Comparison of ENCODE assay signal across 13 cellular contexts in genomic region chr5:107808671-107809137, GRCh38.
DNase-seq lines count a peak whose midpoint lies in the region; ATAC-seq, FAIRE-seq and TF ChIP-seq lines count a peak whose summit lies in the region.
"Had no signal": no experiment of that assay in that cellular context is flagged by ENCODE, and none has a peak within 500 bp of the region (broad histone marks: within the 10 kb centered on the region; RNA-seq: fewer than 3 reads in every experiment).

No MANE protein-coding gene starts in this region.

- H3K36me3 ChIP-seq in HCT116 (ENCODE audit: control insufficient read depth in 1 of 2, insufficient read depth in 2 of 2, low read length in 2 of 2) (no peaks in the 10 kb centered on the region), endodermal cell (ENCODE audit: control insufficient read depth, insufficient read depth, low read length) (no peaks in the 10 kb centered on the region), pancreas (no peaks in the 10 kb centered on the region)
- H3K36me3 ChIP-seq: left lung had no signal

- FAIRE-seq in pancreas (lab: Jason Lieb, UNC): no peak
- FAIRE-seq: HTR-8/SVneo had no signal

- POLR2A ChIA-PET in HCT116 (lab: Charles Lee): no interaction called here

- H3K9me2 ChIP-seq in HCT116 (ENCODE audit: insufficient read depth): no peaks in the 10 kb centered on the region
- H3K9me2 ChIP-seq: SK-N-SH had no signal

- no peak for DNase-seq in HCT116 (ENCODE audit: low read depth, low spot score)
- peak; percentile 95 for DNase-seq in NCI-H2107 treated with DMSO at 0.1 percent for 48 hours (lab: John Stamatoyannopoulos, UW; ENCODE audit: unreplicated experiment)
- peak; percentile 98 for DNase-seq in endodermal cell
- DNase-seq in pancreas: peak in 2 of 6 donors; percentile 14 to 42
- no peak for DNase-seq in NCI-H446 (lab: John Stamatoyannopoulos, UW)
- DNase-seq in activated CD4-positive, alpha-beta T cell treated with anti-CD3 and anti-CD28 coated beads for 1 hour: no peak
- DNase-seq: caudate nucleus; SK-N-SH; stimulated activated naive B cell treated with anti-CD40 and anti-IgM and Interleukin-4, amounts not matched to agents 10 μg/mL and 1 μg/mL and 100 μg/mL, for 72 hours had no signal

- H3K9ac ChIP-seq in HCT116 (ENCODE audit: low read length) (no peak overlapping the region), endodermal cell (ENCODE audit: extremely low read depth, low read length, poor library complexity, severe bottlenecking) (peak overlapping the region; percentile 52)
- H3K9ac ChIP-seq: SK-N-SH had no signal

- no peak overlapping the region for H2AFZ ChIP-seq in HCT116 (ENCODE audit: low read depth, low read length, poor library complexity, severe bottlenecking)

- peaks cover 39% of the 10 kb centered on the region for H3K4me1 Mint-ChIP-seq in endodermal cell
- H3K4me1 Mint-ChIP-seq: stimulated activated naive B cell treated with anti-CD40 and anti-IgM and Interleukin-4, amounts not matched to agents 10 μg/mL and 1 μg/mL and 100 μg/mL, for 72 hours had no signal

- no peak overlapping the region for H3K4me3 ChIP-seq in HCT116 (replicated peaks in 1 of 2; ENCODE audit: low read depth in 1 of 2, low read length in 2 of 2)
- H3K4me3 ChIP-seq in endodermal cell (ENCODE audit: low read length): peak overlapping the region; percentile 33
- no peak overlapping the region for H3K4me3 ChIP-seq in pancreas
- H3K4me3 ChIP-seq: left lung had no signal

- intact Hi-C loops in HCT116 (cut with micrococcal nuclease): no loop called here
- intact Hi-C loops in pancreas (cut with DNase I): no loop called here

- RAD21 ChIA-PET in HCT116 (lab: Charles Lee; ENCODE audit: low non-redundant PET in 1 of 2, low total read pairs in 2 of 2, uncharacterized antibody in 2 of 2, unreplicated experiment in 2 of 2): no interaction called here

- peaks cover 8 to 18% of the 10 kb centered on the region in 2 experiments; a peak in 3 of 4 replicates for H3K4me1 ChIP-seq in HCT116 (ENCODE audit: control insufficient read depth in 1 of 2, insufficient read depth in 2 of 2, low read length in 2 of 2)
- peaks cover 23% of the 10 kb centered on the region for H3K4me1 ChIP-seq in endodermal cell (ENCODE audit: control insufficient read depth, insufficient read depth, low read length)
- H3K4me1 ChIP-seq in pancreas: no peaks in the 10 kb centered on the region
- H3K4me1 ChIP-seq: left lung had no signal

- no peak overlapping the region for H3K27ac ChIP-seq in HCT116 (ENCODE audit: low read depth, low read length)
- no peak overlapping the region for H3K27ac ChIP-seq in endodermal cell (ENCODE audit: low read depth, low read length)
- H3K27ac ChIP-seq in pancreas: no peak overlapping the region
- H3K27ac ChIP-seq: left lung had no signal

- H3K27me3 Mint-ChIP-seq in endodermal cell (ENCODE audit: insufficient read depth): no peaks in the 10 kb centered on the region
- H3K27me3 Mint-ChIP-seq: stimulated activated naive B cell treated with anti-CD40 and anti-IgM and Interleukin-4, amounts not matched to agents 10 μg/mL and 1 μg/mL and 100 μg/mL, for 72 hours had no signal

- H4K20me1 ChIP-seq in HCT116 (ENCODE audit: insufficient read depth): no peaks in the 10 kb centered on the region

- H3K9me3 Mint-ChIP-seq in endodermal cell: no peaks in the 10 kb centered on the region
- H3K9me3 Mint-ChIP-seq: stimulated activated naive B cell treated with anti-CD40 and anti-IgM and Interleukin-4, amounts not matched to agents 10 μg/mL and 1 μg/mL and 100 μg/mL, for 72 hours had no signal

- H3K27me3 ChIP-seq in HCT116 (ENCODE audit: insufficient read depth, low read length) (no peaks in the 10 kb centered on the region), endodermal cell (ENCODE audit: control insufficient read depth, insufficient read depth, low read length, poor library complexity, severe bottlenecking) (no peaks in the 10 kb centered on the region), pancreas (no peaks in the 10 kb centered on the region)
- H3K27me3 ChIP-seq: left lung had no signal

- peak; percentile 43; the same call in 1 of the 2 replicates for ATAC-seq in HCT116
- ATAC-seq in pancreas: peak in 3 of 4 donors; percentile 46 to 90 (median 82)
- no peak for ATAC-seq in GM21717 (IDR thresholded peaks at IDR 0.05; ENCODE audit: unreplicated experiment)
- ATAC-seq in GM19455 (IDR thresholded peaks at IDR 0.05; ENCODE audit: unreplicated experiment): no peak
- ATAC-seq: left lung; stimulated activated naive B cell treated with anti-CD40 and anti-IgM and Interleukin-4, amounts not matched to agents 10 μg/mL and 1 μg/mL and 100 μg/mL, for 72 hours had no signal

- TF ChIP-seq RAD21 in HCT116 (IDR thresholded peaks at IDR 0.05; ENCODE audit: low read depth): no peak

- no peaks in the 10 kb centered on the region for H3K79me2 ChIP-seq in HCT116 (ENCODE audit: insufficient read depth, low read length)

- no TSS peak for BruUV-seq in HCT116 (replicated peaks; lab: Mats Ljungman, UMichigan)

- H3K36me3 Mint-ChIP-seq in endodermal cell (ENCODE audit: low read depth): no peaks in the 10 kb centered on the region
- H3K36me3 Mint-ChIP-seq: stimulated activated naive B cell treated with anti-CD40 and anti-IgM and Interleukin-4, amounts not matched to agents 10 μg/mL and 1 μg/mL and 100 μg/mL, for 72 hours had no signal

- H3K4me2 ChIP-seq in HCT116 (ENCODE audit: low read length): no peak overlapping the region
- H3K4me2 ChIP-seq: SK-N-SH had no signal

- no peaks in the 10 kb centered on the region for H3K9me3 ChIP-seq in HCT116 (ENCODE audit: control insufficient read depth in 1 of 2, insufficient read depth in 1 of 2, low read depth in 1 of 2, low read length in 2 of 2)
- H3K9me3 ChIP-seq in endodermal cell (ENCODE audit: control insufficient read depth, low read length): no peaks in the 10 kb centered on the region
- H3K9me3 ChIP-seq in pancreas: no peaks in the 10 kb centered on the region
- H3K9me3 ChIP-seq: left lung, SK-N-SH had no signal

- no peak overlapping the region for H3K27ac Mint-ChIP-seq in endodermal cell
- H3K27ac Mint-ChIP-seq: stimulated activated naive B cell treated with anti-CD40 and anti-IgM and Interleukin-4, amounts not matched to agents 10 μg/mL and 1 μg/mL and 100 μg/mL, for 72 hours had no signal

- H3K4me3 Mint-ChIP-seq in endodermal cell: no peak overlapping the region
- H3K4me3 Mint-ChIP-seq: stimulated activated naive B cell treated with anti-CD40 and anti-IgM and Interleukin-4, amounts not matched to agents 10 μg/mL and 1 μg/mL and 100 μg/mL, for 72 hours had no signal

- TF ChIP-seq CTCF in HCT116 (IDR thresholded peaks at IDR 0.05 in 2 of 3, conservative IDR thresholded peaks at IDR 0.05 in 1 of 3; ENCODE audit: borderline replicate concordance in 1 of 3, insufficient read depth in 1 of 3, low read depth in 2 of 3, low read length in 2 of 3) (no peak), endodermal cell (conservative IDR thresholded peaks at IDR 0.05) (no peak), pancreas (IDR thresholded peaks at IDR 0.05) (no peak)

- no peak for TF ChIP-seq POLR2A in HCT116 (IDR thresholded peaks at IDR 0.05; ENCODE audit: borderline replicate concordance, extremely low read depth, insufficient read depth, insufficient read length)

- CTCF ChIA-PET in HCT116 (lab: Charles Lee): no interaction called here

- 0 to 6% methylated on average over 2 to 7 of the region's 7 CpGs for WGBS in endodermal cell (ENCODE audit: insufficient coverage in 1 of 2, insufficient read length in 1 of 2), 2 experiments
- WGBS in pancreas, 2 donors: 54 to 56% methylated on average over 7 of the region's 7 CpGs

TF ChIP-seq in HCT116, 20 proteins besides CTCF, POLR2A, EP300 and RAD21 (continues in another document):
- TF ChIP-seq SIN3A (IDR thresholded peaks at IDR 0.05; ENCODE audit: low read depth) (no peak), ELF1 (IDR thresholded peaks at IDR 0.05; ENCODE audit: borderline replicate concordance, low read depth) (no peak), CEBPB (IDR thresholded peaks at IDR 0.05; ENCODE audit: low read depth) (no peak), SP1 (IDR thresholded peaks at IDR 0.05; ENCODE audit: low read depth) (no peak), FOSL1 (IDR thresholded peaks at IDR 0.05; ENCODE audit: low read depth) (no peak), ATF3 (IDR thresholded peaks at IDR 0.05) (no peak), EGR1 (IDR thresholded peaks at IDR 0.05; ENCODE audit: low read depth) (no peak), POLR2AphosphoS5 (IDR thresholded peaks at IDR 0.05; ENCODE audit: low read depth, low read length) (no peak)
- TF ChIP-seq, protein P1, sequence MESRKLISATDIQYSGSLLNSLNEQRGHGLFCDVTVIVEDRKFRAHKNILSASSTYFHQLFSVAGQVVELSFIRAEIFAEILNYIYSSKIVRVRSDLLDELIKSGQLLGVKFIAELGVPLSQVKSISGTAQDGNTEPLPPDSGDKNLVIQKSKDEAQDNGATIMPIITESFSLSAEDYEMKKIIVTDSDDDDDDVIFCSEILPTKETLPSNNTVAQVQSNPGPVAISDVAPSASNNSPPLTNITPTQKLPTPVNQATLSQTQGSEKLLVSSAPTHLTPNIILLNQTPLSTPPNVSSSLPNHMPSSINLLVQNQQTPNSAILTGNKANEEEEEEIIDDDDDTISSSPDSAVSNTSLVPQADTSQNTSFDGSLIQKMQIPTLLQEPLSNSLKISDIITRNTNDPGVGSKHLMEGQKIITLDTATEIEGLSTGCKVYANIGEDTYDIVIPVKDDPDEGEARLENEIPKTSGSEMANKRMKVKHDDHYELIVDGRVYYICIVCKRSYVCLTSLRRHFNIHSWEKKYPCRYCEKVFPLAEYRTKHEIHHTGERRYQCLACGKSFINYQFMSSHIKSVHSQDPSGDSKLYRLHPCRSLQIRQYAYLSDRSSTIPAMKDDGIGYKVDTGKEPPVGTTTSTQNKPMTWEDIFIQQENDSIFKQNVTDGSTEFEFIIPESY (IDR thresholded peaks at IDR 0.05; ENCODE audit: extremely low read depth, insufficient replicate concordance, low read length): no peak

Comparison
In these comparisons a context has a peak if more than half of its experiments do, and no peak if none do; other contexts are left out.
1. ATAC-seq: peak in HCT116 (single experiment) and pancreas (3 of 4); none in GM21717 (single experiment) and GM19455 (single experiment).
2. DNase-seq: peak in NCI-H2107 treated with DMSO at 0.1 percent for 48 hours (single experiment) and endodermal cell (single experiment); none in HCT116 (single experiment), NCI-H446 (0 of 2) and activated CD4-positive, alpha-beta T cell treated with anti-CD3 and anti-CD28 coated beads for 1 hour (single experiment).